ENCODE assay signal across 8 cellular contexts in the genomic region with DNA sequence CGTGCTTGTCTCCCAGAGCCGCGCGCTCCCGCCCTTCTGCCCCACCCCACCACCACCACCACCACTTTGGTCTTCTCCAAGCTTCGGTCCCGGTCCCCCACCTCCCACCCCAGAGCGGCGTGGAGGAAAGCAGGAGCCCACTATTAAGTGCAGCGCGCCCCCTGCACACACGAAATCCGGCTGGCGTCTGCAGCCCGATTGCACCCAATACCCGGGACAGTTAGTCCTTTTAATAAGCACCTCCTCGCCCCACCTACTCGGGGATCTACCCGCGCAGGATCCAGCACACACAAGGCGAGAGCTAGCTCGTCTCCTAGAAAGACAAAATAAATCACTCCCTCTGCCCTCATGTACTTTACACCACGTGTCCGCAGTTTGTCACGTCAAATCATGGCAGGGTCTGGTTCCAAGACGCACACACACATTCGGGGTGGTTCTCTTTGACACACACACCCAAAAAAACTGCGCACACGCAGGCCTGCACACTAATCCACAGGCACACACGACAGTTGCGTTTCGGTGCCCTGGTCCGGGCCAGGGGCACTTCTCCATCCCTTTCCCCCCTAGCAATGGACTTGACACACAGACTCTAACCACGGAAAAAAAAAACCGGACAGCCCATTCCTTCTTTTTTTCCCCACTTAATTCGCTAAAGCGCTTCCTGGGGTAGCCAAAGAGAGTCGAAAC. TPM values are rescaled to one million over a fixed set of nuclear protein-coding genes. Genes with fewer than 3 reads are reported as not detected.
DNase-seq lines count a peak whose midpoint lies in the region; ATAC-seq and TF ChIP-seq lines count a peak whose summit lies in the region.

No MANE protein-coding gene starts in this region.

- H3K4me1 ChIP-seq in CD8-positive, alpha-beta T cell (ENCODE audit: insufficient read depth, low read length), result peaks cover 46% of the 10 kb centered on the region
- no peaks in the 10 kb centered on the region for H3K4me1 ChIP-seq in prostate gland (replicated peaks)

- no peak for TF ChIP-seq CTCF in CD8-positive, alpha-beta T cell (IDR thresholded peaks at IDR 0.05)
- no peak for TF ChIP-seq CTCF in GM20000 (IDR thresholded peaks at IDR 0.05; ENCODE audit: extremely low read depth, missing control alignments)
- no peak for TF ChIP-seq CTCF in prostate gland (IDR thresholded peaks at IDR 0.05)

- peak overlapping the region; percentile 81 for H3K27ac ChIP-seq in CD8-positive, alpha-beta T cell (ENCODE audit: low read depth, low read length)
- peak overlapping the region; percentile 75 to 90 for H3K27ac ChIP-seq in prostate gland

- peak in 4 of 7 experiments; percentile 49 to 78 (median 60) for DNase-seq in CD8-positive, alpha-beta T cell
- DNase-seq in GM20000 (ENCODE audit: low spot score), result peak; percentile 82
- peak; percentile 45 for DNase-seq in M059J (ENCODE audit: low read depth)
- DNase-seq in activated T-cell treated with anti-CD3 and anti-CD28 coated beads, Interleukin-2, amount 50 U/mL, for 48 hours, result peak; percentile 78
- DNase-seq in globus pallidus (ENCODE audit: low spot score), result peak; percentile 65
- peak; percentile 58 for DNase-seq in prostate gland (ENCODE audit: low spot score)
- no peak for DNase-seq in iPS-NIHi11 (ENCODE audit: low spot score)
- DNase-seq in D341Med (ENCODE audit: low spot score), result no peak

- peaks cover 27% of the 10 kb centered on the region for H3K36me3 Mint-ChIP-seq in CD8-positive, alpha-beta T cell

- H3K27ac Mint-ChIP-seq in CD8-positive, alpha-beta T cell, result peak overlapping the region; percentile 96

- TF ChIP-seq POLR2A in prostate gland (IDR thresholded peaks at IDR 0.05), result no peak

- H3K27me3 ChIP-seq in CD8-positive, alpha-beta T cell (ENCODE audit: insufficient read depth, low read length), result no peaks in the 10 kb centered on the region
- H3K27me3 ChIP-seq in prostate gland (replicated peaks; ENCODE audit: insufficient read depth), result no peaks in the 10 kb centered on the region

- intact Hi-C loops in CD8-positive, alpha-beta T cell (cut with DNase I, micrococcal nuclease), result loop anchor here (2.0 kb wide), 4 partner anchors 20 to 488 kb away; no protein-coding TSS in a partner anchor
- intact Hi-C loops in prostate gland (cut with DNase I), result loop anchor here (2.0 to 5.0 kb wide), 2 partner anchors 106 to 487 kb away; no protein-coding TSS in a partner anchor

- peaks cover 62% of the 10 kb centered on the region for H3K4me1 Mint-ChIP-seq in CD8-positive, alpha-beta T cell (ENCODE audit: low read depth)

- peak; percentile 47 for ATAC-seq in CD8-positive, alpha-beta T cell

- no peaks in the 10 kb centered on the region for H3K36me3 ChIP-seq in CD8-positive, alpha-beta T cell (ENCODE audit: insufficient read depth, low read length)
- no peaks in the 10 kb centered on the region for H3K36me3 ChIP-seq in prostate gland

- POLR2A ChIA-PET in CD8-positive, alpha-beta T cell (lab: Charles Lee), result interaction anchor here (0.6 to 2.9 kb wide), 7 partner anchors 9 to 710 kb away, joined by 3 to 12 read pairs (median 3); no protein-coding TSS in a partner anchor

- no peaks in the 10 kb centered on the region for H3K9me3 Mint-ChIP-seq in CD8-positive, alpha-beta T cell

- H3K27me3 Mint-ChIP-seq in CD8-positive, alpha-beta T cell (ENCODE audit: low read depth), result no peaks in the 10 kb centered on the region

- no peaks in the 10 kb centered on the region for H3K9me3 ChIP-seq in CD8-positive, alpha-beta T cell (ENCODE audit: low read length)
- no peaks in the 10 kb centered on the region for H3K9me3 ChIP-seq in prostate gland

- under 1% methylated on average over 38 of the region's 38 CpGs for WGBS in prostate gland

- CTCF ChIA-PET in CD8-positive, alpha-beta T cell (lab: Charles Lee), result interaction anchor here (0.6 to 6.1 kb wide), 20 partner anchors 8 to 1754 kb away, joined by 3 to 77 read pairs (median 4); no protein-coding TSS in a partner anchor

- peak overlapping the region; percentile 96 for H3K4me3 ChIP-seq in CD8-positive, alpha-beta T cell (ENCODE audit: low read depth, low read length)
- peak overlapping the region; percentile 64 to 77 for H3K4me3 ChIP-seq in prostate gland

- H3K4me3 Mint-ChIP-seq in CD8-positive, alpha-beta T cell, result peak overlapping the region; percentile 98

RNA-seq across cellular contexts. Expression of gene SFMBT2, which starts 1.6 kb away (rescaled TPM):
- 10 to 100 TPM; 27.5 to 30.3 TPM for total RNA-seq in CD8-positive, alpha-beta T cell
- 2.0 and 4.6 TPM in 2 replicates for total RNA-seq in M059J (2014; rRNA removed; shearing (Covaris generic))
- total RNA-seq in prostate gland, result 10 to 100 TPM; 12.2 to 18.5 TPM

Comparison
In these comparisons a context has a peak if more than half of its experiments do, and no peak if none do; other contexts are left out.
1. DNase-seq: peak in CD8-positive, alpha-beta T cell (4 of 7), GM20000 (single experiment), M059J (single experiment), activated T-cell treated with anti-CD3 and anti-CD28 coated beads, Interleukin-2, amount 50 U/mL, for 48 hours (2 of 2), globus pallidus (single experiment) and prostate gland (single experiment); none in iPS-NIHi11 (single experiment) and D341Med (single experiment).